In the genomic region with DNA sequence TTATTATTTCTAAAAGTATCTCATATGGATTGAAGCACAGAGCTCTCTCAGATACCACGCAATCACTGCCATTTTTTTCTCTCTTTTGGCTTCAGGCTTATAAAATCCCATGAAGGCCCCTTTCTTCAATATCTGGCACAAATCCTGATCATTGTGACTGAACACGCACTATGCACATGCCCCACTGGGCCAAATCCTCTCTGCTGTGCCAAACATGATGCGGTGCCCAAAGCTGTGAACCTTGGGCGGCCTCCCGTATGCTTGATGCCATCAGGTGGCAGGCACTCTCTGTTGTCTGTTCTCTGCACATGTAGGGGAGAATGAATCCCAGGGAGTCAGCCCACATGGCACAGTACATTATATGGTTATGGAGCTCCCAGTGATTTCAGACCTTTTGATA, we compare ENCODE assay signal across 17 cellular contexts.
"Had no signal": no experiment of that assay in that cellular context is flagged by ENCODE, and none has a peak within 500 bp of the region (broad histone marks: within the 10 kb centered on the region; RNA-seq: fewer than 3 reads in every experiment).

No MANE protein-coding gene starts in this region.

- DNase-seq: effector memory CD4-positive, alpha-beta T cell; glutamatergic neuron; left colon; left ventricle myocardium superior; mesendoderm; mucosa of descending colon; natural killer cell; ovary; right lobe of liver; spleen; stimulated activated CD4-positive, alpha-beta T cell treated with anti-CD3 and anti-CD28 coated beads, Interleukin-15, amount 100 ng/mL, for 24 hours; stimulated activated CD4-positive, alpha-beta T cell treated with anti-CD3 and anti-CD28 coated beads, Interleukin-1b, Interleukin-23, amount 100 ng/mL, for 48 hours; stimulated activated CD4-positive, alpha-beta T cell treated with anti-CD3 and anti-CD28 coated beads, Interleukin-4, amount 100 ng/mL, for 24 hours; stimulated activated naive B cell treated with anti-CD40 and anti-IgM and Interleukin-4, amounts not matched to agents 10 μg/mL and 1 μg/mL and 100 μg/mL, for 72 hours; stimulated activated naive CD8-positive, alpha-beta T cell treated with anti-CD3 and anti-CD28 coated beads, Interleukin-15, amount 100 ng/mL, for 72 hours; trophoblast cell had no signal

- ATAC-seq: esophagus mucosa; left colon; left ventricle myocardium superior; mucosa of descending colon; natural killer cell; right lobe of liver; stimulated activated naive B cell treated with anti-CD40 and anti-IgM and Interleukin-4, amounts not matched to agents 10 μg/mL and 1 μg/mL and 100 μg/mL, for 72 hours; stimulated activated naive CD8-positive, alpha-beta T cell treated with anti-CD3 and anti-CD28 coated beads, Interleukin-15, amount 100 ng/mL, for 72 hours had no signal
